Comparison of ENCODE assay signal across 33 cellular contexts in genomic region chr4:74549936-74550335, GRCh38.
DNase-seq lines count a peak whose midpoint lies in the region; ATAC-seq, FAIRE-seq and TF ChIP-seq lines count a peak whose summit lies in the region.
"Had no signal": no experiment of that assay in that cellular context is flagged by ENCODE, and none has a peak within 500 bp of the region (broad histone marks: within the 10 kb centered on the region; RNA-seq: fewer than 3 reads in every experiment).

No MANE protein-coding gene starts in this region.

- no peak overlapping the region for H3K9ac ChIP-seq in keratinocyte (ENCODE audit: control insufficient read depth, extremely low read depth, insufficient read depth, low read length)

- no peaks in the 10 kb centered on the region for H3K9me3 ChIP-seq in AG04450 (ENCODE audit: control insufficient read depth, insufficient read depth, low read length)
- no peaks in the 10 kb centered on the region for H3K9me3 ChIP-seq in keratinocyte (ENCODE audit: control insufficient read depth, low read depth, low read length)
- H3K9me3 ChIP-seq: pancreas, suprapubic skin, upper lobe of left lung had no signal

- H3K27me3 Mint-ChIP-seq in HFFc6 (ENCODE audit: insufficient read depth) = no peaks in the 10 kb centered on the region
- H3K27me3 Mint-ChIP-seq: activated naive CD8-positive, alpha-beta T cell treated with anti-CD3 and anti-CD28 coated beads, Interleukin-2, amount 50 U/mL, for 24 hours; CD4-positive, alpha-beta T cell; central memory CD8-positive, alpha-beta T cell had no signal

- H3K27ac Mint-ChIP-seq in HFFc6 = peak overlapping the region; percentile 52
- H3K27ac Mint-ChIP-seq: activated CD4-positive, alpha-beta memory T cell treated with anti-CD3 and anti-CD28 coated beads for 36 hours; activated naive CD8-positive, alpha-beta T cell treated with anti-CD3 and anti-CD28 coated beads, Interleukin-2, amount 50 U/mL, for 24 hours; activated T-cell treated with anti-CD3 and anti-CD28 coated beads, Interleukin-2, amount 50 U/mL, for 72 hours; CD4-positive, alpha-beta T cell; T-helper 1 cell treated with Interleukin-12 subunit alpha and Interleukin-12 subunit beta and Interleukin-4 antibody, amounts not matched to agents 30 μg/mL and 1 μg/mL, for 36 hours had no signal

- H2AFZ ChIP-seq in keratinocyte (ENCODE audit: control insufficient read depth, low read length) = no peak overlapping the region

- TF ChIP-seq CTCF in AG04450 (IDR thresholded peaks at IDR 0.05; ENCODE audit: low read depth, low read length) = no peak
- TF ChIP-seq CTCF in HFFc6 (IDR thresholded peaks at IDR 0.05) = no peak
- no peak for TF ChIP-seq CTCF in choroid plexus epithelial cell (conservative IDR thresholded peaks at IDR 0.05; ENCODE audit: low read depth, low read length)
- TF ChIP-seq CTCF in keratinocyte (optimal IDR thresholded peaks at IDR 0.05 in 1 of 3, IDR thresholded peaks at IDR 0.05 in 1 of 3, conservative IDR thresholded peaks at IDR 0.05 in 1 of 3; ENCODE audit: extremely low read depth in 1 of 3, insufficient read depth in 2 of 3, low read length in 3 of 3) = no peak

- no peaks in the 10 kb centered on the region for H3K36me3 Mint-ChIP-seq in HFFc6 (ENCODE audit: low read depth)
- H3K36me3 Mint-ChIP-seq: activated CD4-positive, alpha-beta memory T cell treated with anti-CD3 and anti-CD28 coated beads for 36 hours had no signal

- FAIRE-seq in keratinocyte (lab: Jason Lieb, UNC) = peak; percentile 48
- FAIRE-seq: A204.1, pancreas, TTC549 had no signal

- H3K9me3 Mint-ChIP-seq in HFFc6 = no peaks in the 10 kb centered on the region
- H3K9me3 Mint-ChIP-seq: activated CD4-positive, alpha-beta memory T cell treated with anti-CD3 and anti-CD28 coated beads for 36 hours; activated naive CD8-positive, alpha-beta T cell treated with anti-CD3 and anti-CD28 coated beads, Interleukin-2, amount 50 U/mL, for 24 hours; activated T-cell treated with anti-CD3 and anti-CD28 coated beads, Interleukin-2, amount 50 U/mL, for 72 hours; CD4-positive, alpha-beta T cell; central memory CD8-positive, alpha-beta T cell; T-helper 1 cell treated with Interleukin-12 subunit alpha and Interleukin-12 subunit beta and Interleukin-4 antibody, amounts not matched to agents 30 μg/mL and 1 μg/mL, for 36 hours had no signal

- H3K4me1 ChIP-seq in keratinocyte (ENCODE audit: control insufficient read depth, extremely low read depth, insufficient read depth, low read length) = peaks cover 25% of the 10 kb centered on the region
- H3K4me1 ChIP-seq: pancreas had no signal

- H3K4me1 Mint-ChIP-seq in HFFc6 (ENCODE audit: low read depth) = peaks cover 18% of the 10 kb centered on the region
- H3K4me1 Mint-ChIP-seq: activated naive CD8-positive, alpha-beta T cell treated with anti-CD3 and anti-CD28 coated beads, Interleukin-2, amount 50 U/mL, for 24 hours; central memory CD8-positive, alpha-beta T cell; neural crest cell had no signal

- DNase-seq in AG04450 (ENCODE audit: low read depth, low spot score) (peak; percentile 32), HFFc6 (peak; percentile 62), choroid plexus epithelial cell (ENCODE audit: low read depth) (peak; percentile 44), keratinocyte (ENCODE audit: low read depth, low spot score) (no peak), NCI-H1930 (lab: John Stamatoyannopoulos, UW) (no peak), NCI-H2107 (lab: John Stamatoyannopoulos, UW) (no peak)
- DNase-seq: activated CD4-positive, alpha-beta memory T cell treated with anti-CD3 and anti-CD28 coated beads for 36 hours; activated naive CD4-positive, alpha-beta T cell; activated naive CD8-positive, alpha-beta T cell treated with anti-CD3 and anti-CD28 coated beads, Interleukin-2, amount 50 U/mL, for 24 hours; activated T-cell treated with anti-CD3 and anti-CD28 coated beads, Interleukin-2, amount 50 U/mL, for 72 hours; AML-193; CD4-positive, alpha-beta T cell; dermis blood vessel endothelial cell; DND-41; H7; hippocampal formation; mesendoderm; pancreas; stimulated activated CD4-positive, alpha-beta T cell treated with anti-CD3 and anti-CD28 coated beads, Interleukin-1b, Interleukin-23, amount 100 ng/mL, for 48 hours; stimulated activated naive CD4-positive, alpha-beta T cell treated with Interleukin-2 at 50 U/mL for 16 hours had no signal

- H3K4me2 ChIP-seq in keratinocyte (ENCODE audit: control insufficient read depth, extremely low read depth, insufficient read depth, low read depth, low read length) = no peak overlapping the region

- POLR2A ChIA-PET in AG04450 (lab: Yijun Ruan, JAX) = interaction anchor here (0.7 kb wide), 1 partner anchor 257 kb away, joined by 3 read pairs; no protein-coding TSS in a partner anchor

- H3K4me3 ChIP-seq in AG04450 (ENCODE audit: low read depth, low read length) (no peak overlapping the region), choroid plexus epithelial cell (ENCODE audit: low read depth, low read length) (no peak overlapping the region), keratinocyte (ENCODE audit: control insufficient read depth in 2 of 3, extremely low read depth in 1 of 3, insufficient read depth in 2 of 3, low read depth in 1 of 3, low read length in 3 of 3) (no peak overlapping the region)
- H3K4me3 ChIP-seq: pancreas, SK-N-MC, suprapubic skin, upper lobe of left lung had no signal

- no peaks in the 10 kb centered on the region for H3K9me1 ChIP-seq in keratinocyte (ENCODE audit: control insufficient read depth, extremely low read depth, insufficient read depth, low read length)

- dilution Hi-C loops in keratinocyte (cut with MboI; ENCODE audit: extremely low pct_ligation_motif_present, low sequenced_read_pairs) = no loop called here

- no peak overlapping the region for H3K27ac ChIP-seq in AG04450 (ENCODE audit: low read depth, low read length)
- no peak overlapping the region for H3K27ac ChIP-seq in keratinocyte (ENCODE audit: control insufficient read depth, insufficient read depth, low read length)
- H3K27ac ChIP-seq: HL-60, pancreas, RWPE1, SK-N-MC, suprapubic skin, upper lobe of left lung had no signal

- no peaks in the 10 kb centered on the region for H3K79me2 ChIP-seq in keratinocyte (ENCODE audit: control insufficient read depth, insufficient read depth, low read length)

- CTCF ChIA-PET in AG04450 (lab: Charles Lee) = interaction anchor here (0.5 to 1.0 kb wide), 3 partner anchors 33 to 173 kb away, joined by 4 to 5 read pairs (median 4); no protein-coding TSS in a partner anchor

- H3K27me3 ChIP-seq in AG04450 (ENCODE audit: control insufficient read depth, insufficient read depth, low read length) = no peaks in the 10 kb centered on the region
- no peaks in the 10 kb centered on the region for H3K27me3 ChIP-seq in keratinocyte (ENCODE audit: control insufficient read depth, extremely low read depth, insufficient read depth, low read length)
- H3K27me3 ChIP-seq: pancreas, suprapubic skin, upper lobe of left lung had no signal

- H3K36me3 ChIP-seq in keratinocyte (ENCODE audit: control insufficient read depth in 2 of 2, extremely low read depth in 1 of 2, insufficient read depth in 2 of 2, low read length in 2 of 2) = no peaks in the 10 kb centered on the region
- H3K36me3 ChIP-seq: pancreas, suprapubic skin, upper lobe of left lung had no signal

- H3K4me3 Mint-ChIP-seq in HFFc6 = no peak overlapping the region
- H3K4me3 Mint-ChIP-seq: activated CD4-positive, alpha-beta memory T cell treated with anti-CD3 and anti-CD28 coated beads for 36 hours; activated naive CD8-positive, alpha-beta T cell treated with anti-CD3 and anti-CD28 coated beads, Interleukin-2, amount 50 U/mL, for 24 hours; activated T-cell treated with anti-CD3 and anti-CD28 coated beads, Interleukin-2, amount 50 U/mL, for 72 hours; CD4-positive, alpha-beta T cell; central memory CD8-positive, alpha-beta T cell; neural crest cell; T-helper 1 cell treated with Interleukin-12 subunit alpha and Interleukin-12 subunit beta and Interleukin-4 antibody, amounts not matched to agents 30 μg/mL and 1 μg/mL, for 36 hours had no signal

- H4K20me1 ChIP-seq in keratinocyte (ENCODE audit: control insufficient read depth, extremely low read depth, insufficient read depth, low read length) = no peaks in the 10 kb centered on the region

- ATAC-seq in GM21423 (IDR thresholded peaks at IDR 0.05; ENCODE audit: unreplicated experiment) = no peak
- no peak for ATAC-seq in GM21723 (IDR thresholded peaks at IDR 0.05; ENCODE audit: unreplicated experiment)
- ATAC-seq: activated naive CD8-positive, alpha-beta T cell treated with anti-CD3 and anti-CD28 coated beads, Interleukin-2, amount 50 U/mL, for 24 hours; activated T-cell treated with anti-CD3 and anti-CD28 coated beads, Interleukin-2, amount 50 U/mL, for 72 hours; left lobe of liver; pancreas had no signal

Comparison
In these comparisons a context has a peak if more than half of its experiments do, and no peak if none do; other contexts are left out.
1. DNase-seq: peak in AG04450 (single experiment), HFFc6 (single experiment) and choroid plexus epithelial cell (single experiment); none in keratinocyte (single experiment), NCI-H1930 (0 of 2) and NCI-H2107 (single experiment).